8 cellular contexts compared by ENCODE assay signal in the genomic region with DNA sequence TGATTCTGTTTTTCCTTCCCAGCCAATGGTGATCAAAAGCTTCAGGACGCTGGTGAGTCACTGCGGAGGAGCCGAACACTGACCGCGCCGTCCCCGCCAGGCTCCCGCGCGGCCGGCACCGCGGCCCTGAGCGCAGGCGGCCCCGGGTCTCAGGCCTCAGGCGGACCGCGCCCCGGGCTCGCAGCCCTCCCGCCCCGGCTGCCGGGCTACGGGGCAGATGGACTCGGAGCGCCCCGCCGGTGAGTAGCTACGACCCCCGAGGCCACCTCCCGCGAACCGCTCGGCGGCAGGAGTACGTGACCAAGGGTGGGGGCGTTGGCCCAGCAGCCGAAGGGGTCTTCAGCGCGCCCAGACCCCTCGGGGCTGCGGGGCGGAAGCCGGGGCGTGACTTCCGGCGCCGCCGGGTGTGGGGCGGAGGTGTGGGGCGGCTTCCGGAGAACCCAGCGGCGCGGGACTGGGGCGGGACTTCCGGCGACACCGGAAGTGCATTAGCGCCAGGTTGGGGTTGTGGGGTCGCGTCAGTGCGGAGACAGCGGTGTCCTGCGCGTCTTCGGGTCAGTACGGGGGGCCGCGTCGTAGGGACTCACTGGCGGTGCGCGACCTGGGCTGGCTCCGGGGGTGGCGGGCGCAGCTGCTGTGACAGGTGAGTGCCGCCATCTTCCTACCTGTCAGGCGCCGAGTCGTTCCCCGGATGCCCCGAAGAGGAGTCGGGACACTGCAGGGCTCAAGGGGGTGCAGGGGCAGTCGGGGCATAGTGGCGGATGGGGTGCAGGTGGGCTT. TPM values are rescaled to one million over a fixed set of nuclear protein-coding genes. Genes with fewer than 3 reads are reported as not detected.
DNase-seq lines count a peak whose midpoint lies in the region; ATAC-seq lines count a peak whose summit lies in the region.

A gene with protein sequence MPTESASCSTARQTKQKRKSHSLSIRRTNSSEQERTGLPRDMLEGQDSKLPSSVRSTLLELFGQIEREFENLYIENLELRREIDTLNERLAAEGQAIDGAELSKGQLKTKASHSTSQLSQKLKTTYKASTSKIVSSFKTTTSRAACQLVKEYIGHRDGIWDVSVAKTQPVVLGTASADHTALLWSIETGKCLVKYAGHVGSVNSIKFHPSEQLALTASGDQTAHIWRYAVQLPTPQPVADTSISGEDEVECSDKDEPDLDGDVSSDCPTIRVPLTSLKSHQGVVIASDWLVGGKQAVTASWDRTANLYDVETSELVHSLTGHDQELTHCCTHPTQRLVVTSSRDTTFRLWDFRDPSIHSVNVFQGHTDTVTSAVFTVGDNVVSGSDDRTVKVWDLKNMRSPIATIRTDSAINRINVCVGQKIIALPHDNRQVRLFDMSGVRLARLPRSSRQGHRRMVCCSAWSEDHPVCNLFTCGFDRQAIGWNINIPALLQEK (plus strand): TSS at position 60 of the 780 bp plus-strand sequence. CDS start 15,771 bp downstream, outside the sequence.

- intact Hi-C loops in CD4-positive, alpha-beta memory T cell (cut with micrococcal nuclease) = loop anchor here (1.0 kb wide), 1 partner anchor 8 kb away; no protein-coding TSS in a partner anchor

- H3K4me3 Mint-ChIP-seq in CD4-positive, alpha-beta memory T cell = peak within 1 kb of the TSS; percentile 94 to 98 (median 96)

- ATAC-seq in GM19372 (IDR thresholded peaks at IDR 0.05; ENCODE audit: low read depth, unreplicated experiment) (peak; percentile 91), HG03520 (IDR thresholded peaks at IDR 0.05; ENCODE audit: unreplicated experiment) (peak; percentile 89)

- H3K9me3 Mint-ChIP-seq in CD4-positive, alpha-beta memory T cell = no peaks in the 10 kb centered on the region

- no peaks in the 10 kb centered on the region for H3K9me3 ChIP-seq in CD4-positive, alpha-beta memory T cell (ENCODE audit: control insufficient read depth in 1 of 2, low read length in 2 of 2)
- H3K9me3 ChIP-seq in NT2/D1 (ENCODE audit: insufficient read depth, low read length) = no peaks in the 10 kb centered on the region
- H3K9me3 ChIP-seq in mononuclear cell (ENCODE audit: low read depth, low read length) = no peaks in the 10 kb centered on the region

- peaks cover 0 to 52% of the 10 kb centered on the region in 2 donors for H3K36me3 Mint-ChIP-seq in CD4-positive, alpha-beta memory T cell

- no peaks in the 10 kb centered on the region for H3K27me3 ChIP-seq in CD4-positive, alpha-beta memory T cell (ENCODE audit: insufficient read depth, low read length)
- H3K27me3 ChIP-seq in NT2/D1 (ENCODE audit: insufficient read depth, insufficient read length) = no peaks in the 10 kb centered on the region
- H3K27me3 ChIP-seq in mononuclear cell (ENCODE audit: insufficient read depth, low read length) = no peaks in the 10 kb centered on the region

- peak within 1 kb of the TSS; percentile 93 for H3K9ac ChIP-seq in NT2/D1 (ENCODE audit: insufficient read length, low read depth)

- peaks cover 74% of the 10 kb centered on the region for H3K4me1 ChIP-seq in CD4-positive, alpha-beta memory T cell (ENCODE audit: insufficient read depth, low read length)
- no peaks in the 10 kb centered on the region for H3K4me1 ChIP-seq in NT2/D1 (ENCODE audit: insufficient read depth, insufficient read length)
- peaks cover 54% of the 10 kb centered on the region for H3K4me1 ChIP-seq in mononuclear cell (ENCODE audit: insufficient read depth, low read length)

- CTCF ChIA-PET in CD4-positive, alpha-beta memory T cell (lab: Charles Lee; ENCODE audit: partially characterized antibody) = interaction anchor here (1.5 to 1.6 kb wide), 2 partner anchors 11 to 70 kb away, joined by 3 to 4 read pairs; no protein-coding TSS in a partner anchor

- peak; percentile 86 to 89 (median 87) for DNase-seq in CD4-positive, alpha-beta memory T cell
- DNase-seq in NT2/D1 (ENCODE audit: low read depth, low spot score) (peak; percentile 68), epidermal melanocyte (ENCODE audit: insufficient read length, low spot score) (peak; percentile 85)
- DNase-seq in activated CD8-positive, alpha-beta memory T cell treated with anti-CD3 and anti-CD28 coated beads, Interleukin-2, amount 50 U/mL, for 4 hours = peak; percentile 89
- DNase-seq in stimulated activated CD8-positive, alpha-beta memory T cell treated with anti-CD3 and anti-CD28 coated beads, Interleukin-2, amount 100 ng/mL, for 48 hours (ENCODE audit: low read depth in 2 of 2) = peak; percentile 82 to 87

- H3K27ac ChIP-seq in CD4-positive, alpha-beta memory T cell (ENCODE audit: low read depth, low read length) = peak within 1 kb of the TSS; percentile 98

- H3K4me3 ChIP-seq in CD4-positive, alpha-beta memory T cell (ENCODE audit: low read length in 2 of 2) = peak within 1 kb of the TSS; percentile 67 to 89
- H3K4me3 ChIP-seq in NT2/D1 (ENCODE audit: insufficient read length, low read depth) (peak within 1 kb of the TSS; percentile 91), mononuclear cell (ENCODE audit: low read length) (peak within 1 kb of the TSS; percentile 89)

- H3K27ac Mint-ChIP-seq in CD4-positive, alpha-beta memory T cell = peak within 1 kb of the TSS; percentile 93 to 99 (median 95)

- H3K4me1 Mint-ChIP-seq in CD4-positive, alpha-beta memory T cell = peaks cover 55 to 97% (median 76%) of the 10 kb centered on the region in 4 donors

- POLR2A ChIA-PET in CD4-positive, alpha-beta memory T cell (lab: Charles Lee; ENCODE audit: partially characterized antibody) = interaction anchor here (1.2 to 3.6 kb wide), 7 partner anchors 8 to 71 kb away, joined by 3 to 22 read pairs (median 6); partner anchors contain the start of genes GTPBP4 and IDI1

- H3K36me3 ChIP-seq in CD4-positive, alpha-beta memory T cell (ENCODE audit: insufficient read depth, low read length) = peaks cover 18% of the 10 kb centered on the region
- peaks cover 35% of the 10 kb centered on the region for H3K36me3 ChIP-seq in NT2/D1 (ENCODE audit: insufficient read depth, insufficient read length, low read length)

- no peaks in the 10 kb centered on the region for H3K27me3 Mint-ChIP-seq in CD4-positive, alpha-beta memory T cell

RNA-seq across cellular contexts. Expression of the gene that starts here (rescaled TPM):
- 10 to 100 TPM; 41.7 to 42.5 TPM for total RNA-seq in CD4-positive, alpha-beta memory T cell
- polyA plus RNA-seq in CD4-positive, alpha-beta memory T cell = 10 to 100 TPM; 14.2 to 18.0 TPM
- total RNA-seq in mononuclear cell = 26.6 TPM

Comparison
In these comparisons a context has a peak if more than half of its experiments do, and no peak if none do; other contexts are left out.
1. Peak in every context shown above with its lines: DNase-seq, ATAC-seq, H3K4me3 ChIP-seq and H3K27ac ChIP-seq.